9 cellular contexts compared by ENCODE assay signal in the genomic region with DNA sequence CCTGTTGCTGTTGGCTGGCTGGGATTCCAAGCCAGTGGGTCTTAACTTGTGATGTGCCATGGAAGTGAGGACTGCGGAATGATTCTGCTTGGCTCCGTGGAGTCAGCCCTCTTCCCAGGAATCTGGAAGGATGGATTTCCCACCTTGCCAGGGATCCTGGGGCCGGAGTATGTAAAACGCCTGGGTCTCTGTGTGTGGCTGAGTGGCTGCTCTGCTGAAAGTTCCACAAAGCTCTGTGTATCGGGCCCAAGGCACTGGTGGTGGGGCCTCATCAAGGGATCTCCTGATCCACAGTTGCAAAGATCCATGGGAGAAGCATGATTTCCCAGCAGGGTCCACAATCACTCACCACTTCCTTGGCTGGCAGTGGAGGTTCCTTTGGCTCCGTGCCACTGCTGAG. TPM values are rescaled to one million over a fixed set of nuclear protein-coding genes. Genes with fewer than 3 reads are reported as not detected.
"Had no signal": no experiment of that assay in that cellular context is flagged by ENCODE, and none has a peak within 500 bp of the region (broad histone marks: within the 10 kb centered on the region; RNA-seq: fewer than 3 reads in every experiment).

No MANE protein-coding gene starts in this region.

- H3K4me3 ChIP-seq: GM23338 had no signal

- FAIRE-seq: HepG2 had no signal

- H2AFZ ChIP-seq: GM23338 had no signal

- H3K4me2 ChIP-seq: GM23338 had no signal

- H3K27ac ChIP-seq: HL-60 had no signal

- DNase-seq: H9, HCEC 1CT, KBM-7 had no signal

RNA-seq across cellular contexts. Expression of gene TMEM271, which starts 24.1 kb away (rescaled TPM):
- total RNA-seq: GM23338, HepG2, HT1080 had no signal
- polyA plus RNA-seq: HepG2, IgD-negative memory B cell had no signal

RNA-seq across cellular contexts. Expression of gene PDE6B, which starts 25.2 kb away (rescaled TPM):
- total RNA-seq: H4 had no signal
